Comparison of ENCODE assay signal across 22 cellular contexts in the genomic region with DNA sequence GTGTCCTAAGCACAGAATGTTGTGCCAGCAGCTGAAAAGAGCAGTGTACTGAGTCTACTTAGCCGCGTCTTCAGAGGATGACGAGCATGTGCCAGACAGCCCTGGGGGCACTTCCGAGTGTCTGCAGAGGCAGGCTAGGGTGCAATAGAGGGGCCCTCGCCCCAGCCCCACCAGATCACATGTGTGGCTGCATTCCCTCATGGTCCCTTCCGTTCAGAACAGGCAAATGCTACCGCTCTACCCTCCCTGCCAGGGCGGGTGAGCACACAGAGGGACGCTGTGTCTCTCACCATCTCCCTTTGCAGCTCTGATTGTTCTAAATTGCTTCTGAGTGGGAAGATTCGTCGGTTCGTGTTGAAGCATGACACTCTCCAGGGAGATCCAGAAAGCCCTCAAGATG.
DNase-seq lines count a peak whose midpoint lies in the region; TF ChIP-seq lines count a peak whose summit lies in the region.
"Had no signal": no experiment of that assay in that cellular context is flagged by ENCODE, and none has a peak within 500 bp of the region (broad histone marks: within the 10 kb centered on the region; RNA-seq: fewer than 3 reads in every experiment).

No MANE protein-coding gene starts in this region.

- H3K4me3 Mint-ChIP-seq in endodermal cell, result no peak overlapping the region
- H3K4me3 Mint-ChIP-seq: CD14-positive monocyte had no signal

- no peak overlapping the region for H3K27ac ChIP-seq in endodermal cell (ENCODE audit: low read depth, low read length)
- H3K27ac ChIP-seq in temporal lobe (ENCODE audit: low read depth, low read length), result peak overlapping the region; percentile 5
- H3K27ac ChIP-seq in uterus, result no peak overlapping the region
- H3K27ac ChIP-seq: 22Rv1 had no signal

- H3K27me3 Mint-ChIP-seq in endodermal cell (ENCODE audit: insufficient read depth), result no peaks in the 10 kb centered on the region

- H3K9me3 Mint-ChIP-seq in endodermal cell, result no peaks in the 10 kb centered on the region
- H3K9me3 Mint-ChIP-seq: CD14-positive monocyte had no signal

- H3K27me3 ChIP-seq in endodermal cell (ENCODE audit: control insufficient read depth, insufficient read depth, low read length, poor library complexity, severe bottlenecking) (no peaks in the 10 kb centered on the region), uterus (no peaks in the 10 kb centered on the region)

- H3K4me1 ChIP-seq in endodermal cell (ENCODE audit: control insufficient read depth, insufficient read depth, low read length) (no peaks in the 10 kb centered on the region), uterus (no peaks in the 10 kb centered on the region)

- H3K36me3 Mint-ChIP-seq in endodermal cell (ENCODE audit: low read depth), result peaks cover 37% of the 10 kb centered on the region
- H3K36me3 Mint-ChIP-seq: CD14-positive monocyte had no signal

- intact Hi-C loops in uterus (cut with DNase I; ENCODE audit: low total_unique reads), result no loop called here

- H3K9me3 ChIP-seq in endodermal cell (ENCODE audit: control insufficient read depth, low read length) (no peaks in the 10 kb centered on the region), uterus (no peaks in the 10 kb centered on the region)

- TF ChIP-seq POLR2A in uterus (IDR thresholded peaks at IDR 0.05), result no peak

- no peak for TF ChIP-seq CTCF in endodermal cell (conservative IDR thresholded peaks at IDR 0.05)
- no peak for TF ChIP-seq CTCF in uterus (IDR thresholded peaks at IDR 0.05)

- no peak overlapping the region for H3K27ac Mint-ChIP-seq in endodermal cell

- 86 to 92% methylated on average over 8 to 12 of the region's 12 CpGs for WGBS in endodermal cell (ENCODE audit: insufficient coverage in 1 of 2, insufficient read length in 1 of 2), 2 experiments

- H3K4me1 Mint-ChIP-seq in endodermal cell, result peaks cover 6% of the 10 kb centered on the region
- H3K4me1 Mint-ChIP-seq: CD14-positive monocyte had no signal

- no peak overlapping the region for H3K4me3 ChIP-seq in endodermal cell (ENCODE audit: low read length)
- no peak overlapping the region for H3K4me3 ChIP-seq in uterus

- peaks cover 58% of the 10 kb centered on the region for H3K36me3 ChIP-seq in endodermal cell (ENCODE audit: control insufficient read depth, insufficient read depth, low read length)
- no peaks in the 10 kb centered on the region for H3K36me3 ChIP-seq in uterus

- peak; percentile 23 for DNase-seq in NCI-H1436 (lab: John Stamatoyannopoulos, UW)
- no peak for DNase-seq in NCI-H1436 treated with DMSO at 0.1 percent for 48 hours (lab: John Stamatoyannopoulos, UW)
- peak; percentile 34 for DNase-seq in endodermal cell
- DNase-seq in left kidney (ENCODE audit: low read depth, low spot score), result peak; percentile 18
- no peak for DNase-seq in T-helper 2 cell
- DNase-seq in stimulated activated CD4-positive, alpha-beta T cell treated with anti-CD3 and anti-CD28 coated beads, Interleukin-4, amount 100 ng/mL, for 4 hours, result no peak
- no peak for DNase-seq in uterus
- DNase-seq: AML-193, DMS 273 treated with DMSO at 0.1 percent for 48 hours, DND-41, KBM-7, NCI-H1105 treated with DMSO at 0.1 percent for 48 hours, NCI-H187, NCI-H2107, NCI-H226, NCI-H524, NCI-H82, OCI-M1, Right ventricle myocardium superior had no signal

- no peak overlapping the region for H3K9ac ChIP-seq in endodermal cell (ENCODE audit: extremely low read depth, low read length, poor library complexity, severe bottlenecking)

Comparison
In these comparisons a context has a peak if more than half of its experiments do, and no peak if none do; other contexts are left out.
1. DNase-seq: peak in NCI-H1436 (single experiment), endodermal cell (single experiment) and left kidney (single experiment); none in NCI-H1436 treated with DMSO at 0.1 percent for 48 hours (single experiment), T-helper 2 cell (0 of 5), stimulated activated CD4-positive, alpha-beta T cell treated with anti-CD3 and anti-CD28 coated beads, Interleukin-4, amount 100 ng/mL, for 4 hours (0 of 2) and uterus (0 of 2).